27 cellular contexts compared by ENCODE assay signal in the genomic region with DNA sequence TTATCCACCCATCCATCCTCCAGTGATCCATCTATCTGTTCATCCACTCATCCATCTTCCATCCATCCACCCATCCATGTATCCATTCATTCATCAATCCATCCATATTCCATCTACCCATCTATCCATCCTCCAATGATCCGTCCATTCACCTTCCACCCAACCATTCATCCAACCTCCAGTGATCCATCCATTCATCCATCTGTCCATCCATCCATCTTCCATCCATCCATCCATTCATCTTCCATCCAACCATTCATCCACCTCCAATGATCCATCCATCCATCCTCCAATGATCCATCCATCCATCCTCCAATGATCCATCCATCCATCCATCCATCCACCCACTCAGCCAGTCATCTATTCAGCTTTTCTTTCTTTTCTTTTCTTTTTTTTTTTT.
"Had no signal": no experiment of that assay in that cellular context is flagged by ENCODE, and none has a peak within 500 bp of the region (broad histone marks: within the 10 kb centered on the region; RNA-seq: fewer than 3 reads in every experiment).

No MANE protein-coding gene starts in this region.

- DNase-seq: activated CD4-positive, alpha-beta T cell treated with anti-CD3 and anti-CD28 coated beads, Interleukin-2, amount 10 ng/mL, durations not matched to agents 24 days and 14 days; activated CD4-positive, alpha-beta T cell treated with anti-CD3 and anti-CD28 coated beads, Interleukin-2, amount 50 U/mL, for 4 hours; activated CD8-positive, alpha-beta T cell treated with anti-CD3 and anti-CD28 coated beads for 36 hours; activated gamma-delta T cell treated with Interleukin-2 at 50 U/mL for 16 hours; activated naive CD4-positive, alpha-beta T cell treated with anti-CD3 and anti-CD28 coated beads for 36 hours; activated T-cell treated with anti-CD3 and anti-CD28 coated beads, Interleukin-2, amount 50 U/mL, for 24 hours; adrenal gland; MM.1S; MV-4-11; NCI-H1092; NCI-H187; NCI-H2029 treated with DMSO at 0.1 percent for 48 hours; NCI-H2107; NCI-H2171; NCI-H510A; NCI-H526; NCI-H748 treated with DMSO at 0.1 percent for 48 hours; NK-92 treated with Interleukin-12 subunit alpha and Interleukin-12 subunit beta, amount 100 ng/mL, for 24 hours; PC-3; Peyer's patch; RPMI8226; SHP77 treated with DMSO at 0.1 percent for 48 hours; SK-N-SH had no signal

- H3K4me3 ChIP-seq: adrenal gland, Peyer's patch, SJSA1 had no signal

- H3K4me1 ChIP-seq: adrenal gland, Peyer's patch, SJSA1 had no signal

- H3K9me3 ChIP-seq: adrenal gland, Peyer's patch, SJSA1, SK-N-SH had no signal

- FAIRE-seq: TTC549 had no signal

- H3K4me2 ChIP-seq: KMS-11, SK-N-SH had no signal

- H3K27me3 ChIP-seq: adrenal gland, Peyer's patch, SJSA1 had no signal

- H3K36me3 ChIP-seq: adrenal gland, Peyer's patch, SJSA1 had no signal

- H3K9ac ChIP-seq: KMS-11, SK-N-SH had no signal

- H3K27ac ChIP-seq: adrenal gland, KMS-11, Peyer's patch, SJSA1 had no signal

- ATAC-seq: activated CD8-positive, alpha-beta T cell treated with anti-CD3 and anti-CD28 coated beads for 36 hours; activated naive CD4-positive, alpha-beta T cell treated with anti-CD3 and anti-CD28 coated beads, Interleukin-2, amount 50 U/mL, for 72 hours; PC-3 had no signal
